In genomic region chr1:45569962-45570581, GRCh38 we compare ENCODE assay signal across 8 cellular contexts. TPM values are rescaled to one million over a fixed set of nuclear protein-coding genes. Genes with fewer than 3 reads are reported as not detected.
DNase-seq lines count a peak whose midpoint lies in the region; ATAC-seq and TF ChIP-seq lines count a peak whose summit lies in the region.

No MANE protein-coding gene starts in this region.

- no peaks in the 10 kb centered on the region for H3K27me3 ChIP-seq in KMS-11 (ENCODE audit: insufficient read depth, low read depth)
- no peaks in the 10 kb centered on the region for H3K27me3 ChIP-seq in testis

- DNase-seq in GM13976 (ENCODE audit: low spot score) (peak; percentile 75), RPMI7951 (ENCODE audit: low read depth) (peak; percentile 67), foreskin fibroblast (peak; percentile 46 to 85), omental fat pad (ENCODE audit: low spot score) (peak; percentile 48), testis (peak; percentile 75)
- peak; percentile 46 to 52 for DNase-seq in activated T-helper 1 cell treated with anti-CD3 and anti-CD28 coated beads, Interleukin-2, amount 50 U/mL, for 16 hours (ENCODE audit: low read depth in 1 of 2, low spot score in 1 of 2)

- H3K4me3 ChIP-seq in KMS-11 (IDR thresholded peaks at IDR 0.05; ENCODE audit: insufficient read depth, low read depth, low read length) = no peak overlapping the region
- H3K4me3 ChIP-seq in foreskin fibroblast (ENCODE audit: low read depth in 1 of 2, low read length in 2 of 2) = no peak overlapping the region
- H3K4me3 ChIP-seq in testis = no peak overlapping the region

- H3K9ac ChIP-seq in KMS-11 = no peak overlapping the region

- peak; percentile 90 for ATAC-seq in omental fat pad (ENCODE audit: low FRiP score)

- H3K4me2 ChIP-seq in KMS-11 = no peak overlapping the region

- H3K36me3 ChIP-seq in KMS-11 (ENCODE audit: insufficient read depth) (peaks cover 4% of the 10 kb centered on the region; the same call in 1 of the 2 replicates), testis (ENCODE audit: low read depth, missing control alignments) (no peaks in the 10 kb centered on the region)

- no peaks in the 10 kb centered on the region for H3K4me1 ChIP-seq in KMS-11 (ENCODE audit: low read depth, poor library complexity, severe bottlenecking)
- H3K4me1 ChIP-seq in testis = no peaks in the 10 kb centered on the region

- no peak for TF ChIP-seq POLR2A in testis (IDR thresholded peaks at IDR 0.05)

- peak; percentile 96 for TF ChIP-seq CTCF in 22Rv1 (IDR thresholded peaks at IDR 0.05)
- peak; percentile 96 for TF ChIP-seq CTCF in GM13976 (IDR thresholded peaks at IDR 0.05; ENCODE audit: borderline replicate concordance, control extremely low read depth, extremely low read depth, insufficient read depth, missing control alignments)
- peak; percentile 96 for TF ChIP-seq CTCF in KMS-11 (conservative IDR thresholded peaks at IDR 0.05; ENCODE audit: low read depth, low read length)
- TF ChIP-seq CTCF in foreskin fibroblast (IDR thresholded peaks at IDR 0.05; ENCODE audit: low read depth, low read length) = peak; percentile 98
- TF ChIP-seq CTCF in omental fat pad (IDR thresholded peaks at IDR 0.05) = peak in 1 of 3 donors; percentile 88
- peak; percentile 88 to 99 (median 93) for TF ChIP-seq CTCF in testis (IDR thresholded peaks at IDR 0.05)

- no peak overlapping the region for H2AFZ ChIP-seq in KMS-11 (ENCODE audit: low read depth)

- WGBS in testis, 2 donors = 13 to 21% methylated on average over 8 of the region's 8 CpGs

- in situ Hi-C loops in GM13976 (cut with MboI; ENCODE audit: low sequenced_read_pairs, unreplicated experiment) = loop anchor here (5.0 to 10.0 kb wide), 2 partner anchors 48 to 65 kb away; partner anchors contain the start of genes CCDC163, MMACHC and PRDX1

- no peaks in the 10 kb centered on the region for H3K79me2 ChIP-seq in KMS-11 (ENCODE audit: insufficient read depth, low read depth)

- H3K27ac ChIP-seq in 22Rv1 = peak overlapping the region; percentile 30; the same call in 1 of the 2 replicates
- H3K27ac ChIP-seq in KMS-11 = no peak overlapping the region
- H3K27ac ChIP-seq in testis = no peak overlapping the region

- intact Hi-C loops in testis (cut with DNase I; ENCODE audit: low total_unique reads) = loop anchor here (10.0 kb wide), 1 partner anchor 55 kb away; no protein-coding TSS in a partner anchor

- H4K20me1 ChIP-seq in KMS-11 (ENCODE audit: insufficient read depth) = no peaks in the 10 kb centered on the region

- H3K9me3 ChIP-seq in testis = no peaks in the 10 kb centered on the region

RNA-seq across cellular contexts. Expression of gene NASP, which starts 13.8 kb away (rescaled TPM):
- 133 and 157 TPM in 2 replicates for total RNA-seq in RPMI7951 (2014; rRNA removed; shearing (Covaris generic))
- total RNA-seq in omental fat pad (10 to 100 TPM; 48.0 to 96.5 (median 80.6) TPM), testis (100 to 1,000 TPM; 184 to 194 TPM)
- 206 TPM for polyA plus RNA-seq in testis (ENCODE audit: insufficient read depth, low read depth, low replicate concordance)

RNA-seq across cellular contexts. Expression of gene AKR1A1, which starts 19.4 kb away (rescaled TPM):
- 79.2 and 82.5 TPM in 2 replicates for total RNA-seq in RPMI7951 (2014; rRNA removed; shearing (Covaris generic))
- total RNA-seq in omental fat pad (100 to 1,000 TPM in 1 of 4 donors, 10 to 100 TPM in 3; 76.6 to 114 (median 86.2) TPM), testis (10 to 100 TPM; 51.1 to 60.1 TPM)
- 63.7 TPM for polyA plus RNA-seq in testis (ENCODE audit: insufficient read depth, low read depth, low replicate concordance)

RNA-seq across cellular contexts. Expression of gene PRDX1, which starts 48.4 kb away (rescaled TPM):
- total RNA-seq in RPMI7951 (2014; rRNA removed; shearing (Covaris generic)) = 948 and 962 TPM in 2 replicates
- total RNA-seq in omental fat pad (100 to 1,000 TPM; 194 to 363 (median 269) TPM), testis (100 to 1,000 TPM; 180 to 185 TPM)
- polyA plus RNA-seq in testis (ENCODE audit: insufficient read depth, low read depth, low replicate concordance) = 251 TPM

RNA-seq across cellular contexts. Expression of gene CCDC17, which starts 53.8 kb away (rescaled TPM):
- total RNA-seq in RPMI7951 (2014; rRNA removed; shearing (Covaris generic)) = 0.20 and 0.36 TPM in 2 replicates
- total RNA-seq in omental fat pad (1 to 10 TPM in 3 of 4 donors, under 1 TPM in 1; 0.84 to 8.4 (median 2.7) TPM), testis (1 to 10 TPM; 3.8 to 5.0 TPM)
- 4.4 TPM for polyA plus RNA-seq in testis (ENCODE audit: insufficient read depth, low read depth, low replicate concordance)
